8 cellular contexts compared by ENCODE assay signal in genomic region chr9:120928720-120929389, GRCh38. TPM values are rescaled to one million over a fixed set of nuclear protein-coding genes. Genes with fewer than 3 reads are reported as not detected.
DNase-seq lines count a peak whose midpoint lies in the region; ATAC-seq, FAIRE-seq and TF ChIP-seq lines count a peak whose summit lies in the region.

No MANE protein-coding gene starts in this region.

- H2AFZ ChIP-seq in neural progenitor cell (replicated peaks) = peak overlapping the region; percentile 96

- H3K27ac Mint-ChIP-seq in neural progenitor cell = no peak overlapping the region

- no peaks in the 10 kb centered on the region for H4K20me1 ChIP-seq in neural progenitor cell (ENCODE audit: low read depth)

- no peak overlapping the region for H3K27ac ChIP-seq in neural progenitor cell
- H3K27ac ChIP-seq in upper lobe of right lung = peak overlapping the region; percentile 95

- peak overlapping the region; percentile 91 for H3K4me2 ChIP-seq in neural progenitor cell

- TF ChIP-seq CTCF in neural progenitor cell (IDR thresholded peaks at IDR 0.05) (no peak), upper lobe of right lung (IDR thresholded peaks at IDR 0.05) (peak; percentile 36)

- H3K27me3 ChIP-seq in NT2/D1 (ENCODE audit: insufficient read depth, insufficient read length) (peaks cover 18% of the 10 kb centered on the region), neural progenitor cell (peaks cover 14% of the 10 kb centered on the region), upper lobe of right lung (no peaks in the 10 kb centered on the region)

- H3K4me1 Mint-ChIP-seq in neural progenitor cell = peaks cover 18% of the 10 kb centered on the region

- H3K9ac ChIP-seq in NT2/D1 (ENCODE audit: insufficient read length, low read depth) (peak overlapping the region; percentile 79), neural progenitor cell (no peak overlapping the region)

- no peak for FAIRE-seq in frontal cortex (lab: Jason Lieb, UNC)

- H3K36me3 ChIP-seq in NT2/D1 (ENCODE audit: insufficient read depth, insufficient read length, low read length) = no peaks in the 10 kb centered on the region
- H3K36me3 ChIP-seq in neural progenitor cell = no peaks in the 10 kb centered on the region
- no peaks in the 10 kb centered on the region for H3K36me3 ChIP-seq in upper lobe of right lung

- DNase-seq in NK-92 treated with Interleukin-12 subunit alpha and Interleukin-12 subunit beta, amount 100 ng/mL, for 24 hours (lab: John Stamatoyannopoulos, UW) = peak; percentile 69
- no peak for DNase-seq in NK-92 (lab: John Stamatoyannopoulos, UW; ENCODE audit: unreplicated experiment)
- no peak for DNase-seq in NT2/D1 (ENCODE audit: low read depth, low spot score)
- peak; percentile 72 for DNase-seq in activated gamma-delta T cell (lab: John Stamatoyannopoulos, UW)
- peak; percentile 77 to 79 for DNase-seq in frontal cortex (ENCODE audit: low spot score in 2 of 2)
- DNase-seq in neural progenitor cell (ENCODE audit: low spot score) = peak; percentile 81
- peak; percentile 92 for DNase-seq in upper lobe of right lung

- no peaks in the 10 kb centered on the region for H3K9me3 ChIP-seq in NT2/D1 (ENCODE audit: insufficient read depth, low read length)
- no peaks in the 10 kb centered on the region for H3K9me3 ChIP-seq in neural progenitor cell (ENCODE audit: low read depth)
- H3K9me3 ChIP-seq in upper lobe of right lung = no peaks in the 10 kb centered on the region

- intact Hi-C loops in upper lobe of right lung (cut with DNase I) = no loop called here

- H3K4me3 ChIP-seq in NT2/D1 (ENCODE audit: insufficient read length, low read depth) (peak overlapping the region; percentile 45), neural progenitor cell (peak overlapping the region; percentile 63), upper lobe of right lung (peak overlapping the region; percentile 72)

- peak overlapping the region; percentile 78 for H3K4me3 Mint-ChIP-seq in neural progenitor cell

- no peaks in the 10 kb centered on the region for H3K36me3 Mint-ChIP-seq in neural progenitor cell

- peak; percentile 22 for ATAC-seq in HG03039 (IDR thresholded peaks at IDR 0.05; ENCODE audit: unreplicated experiment)
- ATAC-seq in upper lobe of right lung = peak; percentile 94

- H3F3A ChIP-seq in neural progenitor cell (ENCODE audit: low read depth) = peaks cover 13% of the 10 kb centered on the region

- no peaks in the 10 kb centered on the region for H3K9me3 Mint-ChIP-seq in neural progenitor cell

- no peaks in the 10 kb centered on the region for H3K79me2 ChIP-seq in neural progenitor cell (ENCODE audit: low read depth)

- peaks cover 7% of the 10 kb centered on the region for H3K27me3 Mint-ChIP-seq in neural progenitor cell (ENCODE audit: insufficient read depth, low read depth)

- H3K4me1 ChIP-seq in NT2/D1 (ENCODE audit: insufficient read depth, insufficient read length) (peaks cover 6% of the 10 kb centered on the region), neural progenitor cell (peaks cover 4% of the 10 kb centered on the region), upper lobe of right lung (peaks cover 44% of the 10 kb centered on the region)

RNA-seq across cellular contexts. Expression of gene TRAF1, which starts 2.3 kb away (rescaled TPM):
- total RNA-seq in frontal cortex (1.6 TPM), neural progenitor cell (ENCODE audit: low replicate concordance) (3.2 and 4.5 TPM in 2 replicates), upper lobe of right lung (6.0 TPM)

RNA-seq across cellular contexts. Expression of gene PHF19, which starts 51.9 kb away (rescaled TPM):
- total RNA-seq in frontal cortex (3.7 TPM), neural progenitor cell (ENCODE audit: low replicate concordance) (27.4 and 45.1 TPM in 2 replicates), upper lobe of right lung (19.0 TPM)

Comparison
In these comparisons a context has a peak if more than half of its experiments do, and no peak if none do; other contexts are left out.
1. DNase-seq: peak in NK-92 treated with Interleukin-12 subunit alpha and Interleukin-12 subunit beta, amount 100 ng/mL, for 24 hours (single experiment), activated gamma-delta T cell (single experiment), frontal cortex (2 of 2), neural progenitor cell (single experiment) and upper lobe of right lung (single experiment); none in NK-92 (single experiment) and NT2/D1 (single experiment).
2. Peak in every context shown above with its lines, with median percentiles within 50 percentile points of each other: H3K4me3 ChIP-seq.